ENCODE assay signal across 8 cellular contexts in the genomic region with DNA sequence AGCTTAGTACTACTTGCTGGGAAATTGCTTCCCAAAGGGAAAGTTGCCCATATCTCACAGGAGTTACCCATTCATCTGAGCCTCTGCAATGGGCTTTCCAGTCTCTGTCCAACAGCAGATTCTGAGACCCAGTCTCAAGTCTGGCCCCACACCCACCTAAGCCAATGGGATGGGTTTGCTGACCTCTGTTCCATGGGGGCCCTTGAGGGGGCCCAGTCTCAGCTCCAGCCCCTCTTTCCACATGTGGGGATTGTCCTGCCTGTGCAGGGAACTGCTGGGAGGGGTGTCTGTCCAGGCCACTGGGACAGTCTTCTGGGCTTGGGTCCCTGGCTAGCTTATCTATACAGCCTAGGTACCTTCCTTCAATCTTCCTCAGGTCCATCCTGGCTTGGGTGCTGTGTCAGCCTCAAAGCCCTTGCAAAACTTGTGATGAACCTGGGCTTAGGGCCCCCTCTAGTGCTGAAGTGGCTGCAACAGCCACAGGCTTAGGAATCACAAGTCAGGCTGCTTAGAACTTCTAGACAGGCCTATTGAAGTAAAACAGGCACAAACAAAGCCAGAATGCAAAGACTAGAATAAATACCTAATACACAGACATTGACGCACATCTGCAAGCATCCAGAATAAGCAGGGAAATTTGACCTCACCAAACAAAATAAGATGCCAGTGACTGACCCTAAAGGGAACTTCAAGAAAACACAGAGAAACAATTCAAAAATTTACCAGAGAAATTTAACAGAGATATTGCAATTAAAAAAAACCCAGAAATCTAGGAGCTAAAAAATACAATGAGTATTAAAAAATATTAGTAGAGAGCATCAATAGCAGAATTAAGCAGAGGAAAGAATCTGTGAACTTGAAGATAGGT. TPM values are rescaled to one million over a fixed set of nuclear protein-coding genes. Genes with fewer than 3 reads are reported as not detected.
DNase-seq lines count a peak whose midpoint lies in the region; ATAC-seq, FAIRE-seq and TF ChIP-seq lines count a peak whose summit lies in the region.

No MANE protein-coding gene starts in this region.

- peak; percentile 80 for FAIRE-seq in H54 (lab: Jason Lieb, UNC)
- FAIRE-seq in small intestine (lab: Jason Lieb, UNC): no peak

- H3K27ac ChIP-seq in small intestine (ENCODE audit: low read depth in 1 of 2, low read length in 1 of 2): no peak overlapping the region

- peak; percentile 72 for TF ChIP-seq CTCF in GM12865 (IDR thresholded peaks at IDR 0.05; ENCODE audit: insufficient read depth, low read depth, low read length, missing control alignments)

- no peaks in the 10 kb centered on the region for H3K9me3 ChIP-seq in small intestine (ENCODE audit: control insufficient read depth, low read depth)

- WGBS in small intestine, 3 donors: 49 to 58% (median 56%) methylated on average over 1 of the region's 1 CpG

- peak; percentile 97 for ATAC-seq in activated naive CD8-positive, alpha-beta T cell treated with anti-CD3 and anti-CD28 coated beads, Interleukin-2, amount 10 ng/mL, durations not matched to agents 7 days and 5 days (ENCODE audit: low read depth)
- ATAC-seq in left ventricle myocardium superior: peak; percentile 87

- H3K4me1 ChIP-seq in small intestine (ENCODE audit: control insufficient read depth in 2 of 2, insufficient read depth in 1 of 2, low read depth in 1 of 2, low read length in 1 of 2): no peaks in the 10 kb centered on the region

- H3K36me3 Mint-ChIP-seq in activated naive CD8-positive, alpha-beta T cell treated with anti-CD3 and anti-CD28 coated beads, Interleukin-2, amount 10 ng/mL, durations not matched to agents 7 days and 5 days: no peaks in the 10 kb centered on the region

- no peaks in the 10 kb centered on the region for H3K36me3 ChIP-seq in small intestine (ENCODE audit: control insufficient read depth in 2 of 2, insufficient read depth in 2 of 2, low read length in 2 of 2)

- intact Hi-C loops in left ventricle myocardium superior (cut with micrococcal nuclease): loop anchor here (5.0 kb wide), 1 partner anchor 143 kb away; no protein-coding TSS in a partner anchor

- H3K4me3 ChIP-seq in GM12865 (ENCODE audit: low read depth, low read length) (no peak overlapping the region), small intestine (ENCODE audit: low read depth in 1 of 2, low read length in 2 of 2) (no peak overlapping the region)

- peaks cover 2% of the 10 kb centered on the region for H3K4me1 Mint-ChIP-seq in activated naive CD8-positive, alpha-beta T cell treated with anti-CD3 and anti-CD28 coated beads, Interleukin-2, amount 10 ng/mL, durations not matched to agents 7 days and 5 days

- no peak overlapping the region for H3K4me3 Mint-ChIP-seq in activated naive CD8-positive, alpha-beta T cell treated with anti-CD3 and anti-CD28 coated beads, Interleukin-2, amount 10 ng/mL, durations not matched to agents 7 days and 5 days

- peak; percentile 84 for DNase-seq in GM12865 (ENCODE audit: low read depth)
- DNase-seq in H54 (ENCODE audit: insufficient read length, low spot score): peak; percentile 49
- DNase-seq in LoVo (ENCODE audit: low spot score): peak; percentile 71
- peak; percentile 28 for DNase-seq in SKM-1 (lab: John Stamatoyannopoulos, UW; ENCODE audit: unreplicated experiment)
- DNase-seq in activated naive CD8-positive, alpha-beta T cell treated with anti-CD3 and anti-CD28 coated beads, Interleukin-2, amount 10 ng/mL, durations not matched to agents 7 days and 5 days: peak; percentile 49
- DNase-seq in left ventricle myocardium superior: peak; percentile 52
- peak; percentile 82 for DNase-seq in small intestine
- DNase-seq in cerebellar nuclear complex (lab: John Stamatoyannopoulos, UW): no peak

- POLR2A ChIA-PET in activated naive CD8-positive, alpha-beta T cell treated with anti-CD3 and anti-CD28 coated beads, Interleukin-2, amount 10 ng/mL, durations not matched to agents 7 days and 5 days (lab: Charles Lee): no interaction called here

- peaks cover 23% of the 10 kb centered on the region for H3K27me3 Mint-ChIP-seq in activated naive CD8-positive, alpha-beta T cell treated with anti-CD3 and anti-CD28 coated beads, Interleukin-2, amount 10 ng/mL, durations not matched to agents 7 days and 5 days

- no peaks in the 10 kb centered on the region for H3K9me3 Mint-ChIP-seq in activated naive CD8-positive, alpha-beta T cell treated with anti-CD3 and anti-CD28 coated beads, Interleukin-2, amount 10 ng/mL, durations not matched to agents 7 days and 5 days

- H3K27me3 ChIP-seq in small intestine (ENCODE audit: control insufficient read depth in 2 of 2, insufficient read depth in 2 of 2, low read length in 2 of 2): no peaks in the 10 kb centered on the region

- TF ChIP-seq POLR2A in H54 (IDR thresholded peaks at IDR 0.05; ENCODE audit: low read depth, low read length): no peak

- no peak overlapping the region for H3K27ac Mint-ChIP-seq in activated naive CD8-positive, alpha-beta T cell treated with anti-CD3 and anti-CD28 coated beads, Interleukin-2, amount 10 ng/mL, durations not matched to agents 7 days and 5 days

RNA-seq across cellular contexts. Expression of a gene that starts 11.7 kb away (rescaled TPM):
- 10 to 100 TPM; 52.9 to 54.1 TPM for total RNA-seq in activated naive CD8-positive, alpha-beta T cell treated with anti-CD3 and anti-CD28 coated beads, Interleukin-2, amount 10 ng/mL, durations not matched to agents 7 days and 5 days
- total RNA-seq in left ventricle myocardium superior: 24.5 TPM
- polyA plus RNA-seq in small intestine: 10 to 100 TPM; 14.5 to 22.3 (median 15.7) TPM

RNA-seq across cellular contexts. Expression of a gene that starts 33.1 kb away (rescaled TPM):
- total RNA-seq in activated naive CD8-positive, alpha-beta T cell treated with anti-CD3 and anti-CD28 coated beads, Interleukin-2, amount 10 ng/mL, durations not matched to agents 7 days and 5 days: not detected
- total RNA-seq in left ventricle myocardium superior: not detected
- polyA plus RNA-seq in small intestine: not detected

Comparison
In these comparisons a context has a peak if more than half of its experiments do, and no peak if none do; other contexts are left out.
1. DNase-seq: peak in GM12865 (single experiment), H54 (single experiment), LoVo (single experiment), SKM-1 (single experiment), activated naive CD8-positive, alpha-beta T cell treated with anti-CD3 and anti-CD28 coated beads, Interleukin-2, amount 10 ng/mL, durations not matched to agents 7 days and 5 days (single experiment), left ventricle myocardium superior (single experiment) and small intestine (single experiment); none in cerebellar nuclear complex (0 of 2).